25 cellular contexts compared by ENCODE assay signal in genomic region chr16:5186381-5186903, GRCh38.
"Had no signal": no experiment of that assay in that cellular context is flagged by ENCODE, and none has a peak within 500 bp of the region (broad histone marks: within the 10 kb centered on the region; RNA-seq: fewer than 3 reads in every experiment).

No MANE protein-coding gene starts in this region.

- FAIRE-seq: urothelium cell line had no signal

- H3K9me3 ChIP-seq: suprapubic skin, testis, thoracic aorta, thyroid gland, tibial artery, transverse colon, upper lobe of left lung, upper lobe of right lung, uterus, vagina had no signal

- H3K27me3 ChIP-seq: stomach, suprapubic skin, testis, thyroid gland, tibial artery, tibial nerve, transverse colon, upper lobe of left lung, upper lobe of right lung, uterus, vagina had no signal

- H3K27ac ChIP-seq: stomach, suprapubic skin, testis, thoracic aorta, thyroid gland, tibial artery, tibial nerve, transverse colon, upper lobe of left lung, upper lobe of right lung, uterus, vagina had no signal

- H3K4me3 ChIP-seq: stomach, suprapubic skin, thoracic aorta, thyroid gland, tibial artery, tibial nerve, transverse colon, upper lobe of left lung, upper lobe of right lung, uterus, vagina had no signal

- DNase-seq: stimulated activated CD4-positive, alpha-beta T cell treated with anti-CD3 and anti-CD28 coated beads, Interleukin-2, amount 100 ng/mL, for 48 hours; stimulated activated CD4-positive, alpha-beta T cell treated with anti-CD3 and anti-CD28 coated beads, Interleukin-4, amount 100 ng/mL, for 1 hour; stimulated activated CD4-positive, alpha-beta T cell treated with anti-CD3 and anti-CD28 coated beads, Interleukin-4, amount 100 ng/mL, for 24 hours; stimulated activated CD4-positive, alpha-beta T cell treated with anti-CD3 and anti-CD28 coated beads, Interleukin-4, amount 100 ng/mL, for 4 hours; stimulated activated CD8-positive, alpha-beta memory T cell treated with anti-CD3 and anti-CD28 coated beads, Interleukin-4, amount 100 ng/mL, for 48 hours; stimulated activated naive B cell treated with anti-CD40 and anti-IgM and Interleukin-4, amounts not matched to agents 10 μg/mL and 1 μg/mL and 100 μg/mL, for 72 hours; stimulated activated naive CD4-positive, alpha-beta T cell; stimulated activated naive CD4-positive, alpha-beta T cell treated with Interleukin-2 at 50 U/mL for 16 hours; stimulated activated naive CD8-positive, alpha-beta T cell treated with anti-CD3 and anti-CD28 coated beads, Interleukin-15, amount 100 ng/mL, for 72 hours; stimulated activated naive CD8-positive, alpha-beta T cell treated with anti-CD3 and anti-CD28 coated beads, Interleukin-15, Interleukin-2, amounts not matched to agents 100 U/mL and 50 U/mL, for 24 hours; stomach; substantia nigra; tibial artery; transverse colon; trophoblast cell; upper lobe of right lung; uterus had no signal

- H3K36me3 ChIP-seq: stomach, suprapubic skin, thoracic aorta, thyroid gland, tibial artery, tibial nerve, transverse colon, upper lobe of left lung, upper lobe of right lung, uterus, vagina had no signal

- H3K4me1 ChIP-seq: stomach, suprapubic skin, testis, thyroid gland, tibial artery, tibial nerve, transverse colon, upper lobe of left lung, upper lobe of right lung, uterus, vagina had no signal
